ENCODE assay signal across 9 cellular contexts in genomic region chr4:158996669-158997074, GRCh38.
A peak's percentile ranks its signal among the peaks of the same experiment; 100 is the strongest.
DNase-seq lines count a peak whose midpoint lies in the region; ATAC-seq and TF ChIP-seq lines count a peak whose summit lies in the region.
"Had no signal": no experiment of that assay in that cellular context is flagged by ENCODE, and none has a peak within 500 bp of the region (broad histone marks: within the 10 kb centered on the region; RNA-seq: fewer than 3 reads in every experiment).

No MANE protein-coding gene starts in this region.

- intact Hi-C loops in left lung (cut with DNase I) = no loop called here

- DNase-seq in AG04450 (ENCODE audit: low read depth, low spot score) = peak; percentile 82
- DNase-seq in LoVo (ENCODE audit: low spot score) = peak; percentile 92
- DNase-seq in astrocyte of the hippocampus (ENCODE audit: low read depth, low spot score) = peak; percentile 94
- DNase-seq in left lung = no peak
- DNase-seq in activated T-cell treated with anti-CD3 and anti-CD28 coated beads, Interleukin-2, amount 50 U/mL, for 72 hours = no peak
- no peak for DNase-seq in nephron progenitor cell
- no peak for DNase-seq in cerebellar cortex (ENCODE audit: low spot score)
- DNase-seq: DND-41 had no signal

- H3K4me1 Mint-ChIP-seq in activated T-cell treated with anti-CD3 and anti-CD28 coated beads, Interleukin-2, amount 50 U/mL, for 72 hours (ENCODE audit: low read depth) = no peaks in the 10 kb centered on the region
- no peaks in the 10 kb centered on the region for H3K4me1 Mint-ChIP-seq in nephron progenitor cell

- peaks cover 17% of the 10 kb centered on the region for H3K27me3 Mint-ChIP-seq in activated T-cell treated with anti-CD3 and anti-CD28 coated beads, Interleukin-2, amount 50 U/mL, for 72 hours (ENCODE audit: low read depth)
- H3K27me3 Mint-ChIP-seq in nephron progenitor cell (ENCODE audit: low read depth, poor library complexity) = no peaks in the 10 kb centered on the region

- H3K36me3 Mint-ChIP-seq in activated T-cell treated with anti-CD3 and anti-CD28 coated beads, Interleukin-2, amount 50 U/mL, for 72 hours (ENCODE audit: insufficient read depth in 2 of 2) = no peaks in the 10 kb centered on the region
- H3K36me3 Mint-ChIP-seq in nephron progenitor cell (ENCODE audit: low read depth) = no peaks in the 10 kb centered on the region

- H3K9me3 ChIP-seq in AG04450 (ENCODE audit: control insufficient read depth, insufficient read depth, low read length) (no peaks in the 10 kb centered on the region), left lung (no peaks in the 10 kb centered on the region)

- no peak overlapping the region for H3K27ac Mint-ChIP-seq in activated T-cell treated with anti-CD3 and anti-CD28 coated beads, Interleukin-2, amount 50 U/mL, for 72 hours
- no peak overlapping the region for H3K27ac Mint-ChIP-seq in nephron progenitor cell

- POLR2A ChIA-PET in AG04450 (lab: Yijun Ruan, JAX) = interaction anchor here (0.7 to 1.0 kb wide), 4 partner anchors 20 to 196 kb away, joined by 3 to 5 read pairs (median 4); no protein-coding TSS in a partner anchor

- H3K4me1 ChIP-seq in left lung = no peaks in the 10 kb centered on the region

- CTCF ChIA-PET in AG04450 (lab: Charles Lee) = interaction anchor here (0.8 to 0.9 kb wide), 2 partner anchors 14 to 30 kb away, joined by 4 to 5 read pairs; no protein-coding TSS in a partner anchor

- no peak overlapping the region for H3K4me3 ChIP-seq in AG04450 (ENCODE audit: low read depth, low read length)
- no peak overlapping the region for H3K4me3 ChIP-seq in left lung

- peak; percentile 85 for ATAC-seq in left lung
- no peak for ATAC-seq in activated T-cell treated with anti-CD3 and anti-CD28 coated beads, Interleukin-2, amount 50 U/mL, for 72 hours (replicated peaks in 1 of 2)
- no peak for ATAC-seq in HG03378 (IDR thresholded peaks at IDR 0.05; ENCODE audit: unreplicated experiment)

- H3K36me3 ChIP-seq in left lung = no peaks in the 10 kb centered on the region

- TF ChIP-seq CTCF in AG04450 (IDR thresholded peaks at IDR 0.05; ENCODE audit: low read depth, low read length) (no peak), left lung (IDR thresholded peaks at IDR 0.05) (no peak), nephron progenitor cell (IDR thresholded peaks at IDR 0.05) (no peak)

- H3K4me3 Mint-ChIP-seq in activated T-cell treated with anti-CD3 and anti-CD28 coated beads, Interleukin-2, amount 50 U/mL, for 72 hours = no peak overlapping the region
- no peak overlapping the region for H3K4me3 Mint-ChIP-seq in nephron progenitor cell

- no peaks in the 10 kb centered on the region for H3K9me3 Mint-ChIP-seq in activated T-cell treated with anti-CD3 and anti-CD28 coated beads, Interleukin-2, amount 50 U/mL, for 72 hours
- H3K9me3 Mint-ChIP-seq in nephron progenitor cell = no peaks in the 10 kb centered on the region

- H3K27me3 ChIP-seq in AG04450 (ENCODE audit: control insufficient read depth, insufficient read depth, low read length) = no peaks in the 10 kb centered on the region
- no peaks in the 10 kb centered on the region for H3K27me3 ChIP-seq in left lung

- no peak overlapping the region for H3K27ac ChIP-seq in AG04450 (ENCODE audit: low read depth, low read length)
- no peak overlapping the region for H3K27ac ChIP-seq in left lung

Comparison
In these comparisons a context has a peak if more than half of its experiments do, and no peak if none do; other contexts are left out.
1. DNase-seq: peak in AG04450 (single experiment), LoVo (single experiment) and astrocyte of the hippocampus (single experiment); none in left lung (0 of 2), activated T-cell treated with anti-CD3 and anti-CD28 coated beads, Interleukin-2, amount 50 U/mL, for 72 hours (0 of 2), nephron progenitor cell (single experiment) and cerebellar cortex (single experiment).